In the genomic region with DNA sequence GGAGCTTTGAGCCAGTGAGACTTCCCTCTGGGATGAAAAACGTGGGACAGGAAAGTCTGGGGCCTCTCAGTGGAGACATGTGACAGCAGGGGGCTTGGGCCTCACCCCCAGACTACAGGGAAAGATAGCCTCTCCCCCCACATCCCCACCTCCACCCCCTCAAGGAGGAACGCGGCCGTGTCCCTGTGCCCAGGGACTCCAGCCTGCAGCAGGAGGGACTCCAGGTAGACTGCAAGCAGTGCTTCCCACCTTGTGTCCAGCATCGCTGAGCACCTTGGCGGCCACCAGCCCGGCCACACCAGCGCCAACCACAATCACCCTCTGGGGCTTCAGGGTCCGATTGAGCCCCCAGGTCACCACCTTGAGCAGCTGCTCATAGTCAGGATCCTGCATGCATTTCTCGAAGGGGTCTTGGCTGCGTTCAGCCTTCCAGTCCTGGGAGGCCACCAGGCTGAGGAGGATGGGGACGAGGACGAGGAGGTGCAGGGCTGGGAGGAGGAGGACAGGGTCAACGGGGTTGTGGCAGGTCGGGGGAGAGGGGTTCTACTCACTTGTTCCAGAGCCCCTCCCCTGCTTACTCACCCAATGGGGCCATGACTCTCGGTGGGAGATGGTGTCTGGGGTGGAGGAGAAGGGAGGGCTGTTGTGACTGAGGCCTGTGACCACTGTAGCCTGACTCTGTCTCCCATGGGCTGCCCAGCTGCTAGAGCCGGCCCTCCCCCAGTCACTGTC, we compare ENCODE assay signal across 1 cellular context.
A peak's percentile ranks its signal among the peaks of the same experiment; 100 is the strongest.
TF ChIP-seq lines count a peak whose summit lies in the region.

No MANE protein-coding gene starts in this region.

TF ChIP-seq in K562, 482 proteins besides CTCF, POLR2A, EP300 and RAD21:
- TF ChIP-seq, protein P1, sequence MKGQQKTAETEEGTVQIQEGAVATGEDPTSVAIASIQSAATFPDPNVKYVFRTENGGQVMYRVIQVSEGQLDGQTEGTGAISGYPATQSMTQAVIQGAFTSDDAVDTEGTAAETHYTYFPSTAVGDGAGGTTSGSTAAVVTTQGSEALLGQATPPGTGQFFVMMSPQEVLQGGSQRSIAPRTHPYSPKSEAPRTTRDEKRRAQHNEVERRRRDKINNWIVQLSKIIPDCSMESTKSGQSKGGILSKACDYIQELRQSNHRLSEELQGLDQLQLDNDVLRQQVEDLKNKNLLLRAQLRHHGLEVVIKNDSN (CRISPR knock-in tag; IDR thresholded peaks at IDR 0.05), result peak; percentile 10; the same call in 1 of the 2 replicates
- TF ChIP-seq, protein P2, sequence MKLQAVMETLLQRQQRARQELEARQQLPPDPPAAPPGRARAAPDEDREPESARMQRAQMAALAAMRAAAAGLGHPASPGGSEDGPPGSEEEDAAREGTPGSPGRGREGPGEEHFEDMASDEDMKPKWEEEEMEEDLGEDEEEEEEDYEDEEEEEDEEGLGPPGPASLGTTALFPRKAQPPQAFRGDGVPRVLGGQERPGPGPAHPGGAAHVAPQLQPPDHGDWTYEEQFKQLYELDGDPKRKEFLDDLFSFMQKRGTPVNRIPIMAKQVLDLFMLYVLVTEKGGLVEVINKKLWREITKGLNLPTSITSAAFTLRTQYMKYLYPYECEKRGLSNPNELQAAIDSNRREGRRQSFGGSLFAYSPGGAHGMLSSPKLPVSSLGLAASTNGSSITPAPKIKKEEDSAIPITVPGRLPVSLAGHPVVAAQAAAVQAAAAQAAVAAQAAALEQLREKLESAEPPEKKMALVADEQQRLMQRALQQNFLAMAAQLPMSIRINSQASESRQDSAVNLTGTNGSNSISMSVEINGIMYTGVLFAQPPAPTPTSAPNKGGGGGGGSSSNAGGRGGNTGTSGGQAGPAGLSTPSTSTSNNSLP (IDR thresholded peaks at IDR 0.05; ENCODE audit: borderline replicate concordance, low read depth, low read length), result no peak
- no peak for TF ChIP-seq FOXM1 (IDR thresholded peaks at IDR 0.05; ENCODE audit: low read depth)
- TF ChIP-seq FOXM1 (CRISPR knock-in tag; IDR thresholded peaks at IDR 0.05; ENCODE audit: low read depth), result no peak
- TF ChIP-seq EZH2 (IDR thresholded peaks at IDR 0.05; ENCODE audit: borderline replicate concordance, low read depth, low read length), result no peak
- no peak for TF ChIP-seq GABPB2 (CRISPR knock-in tag; conservative IDR thresholded peaks at IDR 0.05)
- TF ChIP-seq, protein P3, sequence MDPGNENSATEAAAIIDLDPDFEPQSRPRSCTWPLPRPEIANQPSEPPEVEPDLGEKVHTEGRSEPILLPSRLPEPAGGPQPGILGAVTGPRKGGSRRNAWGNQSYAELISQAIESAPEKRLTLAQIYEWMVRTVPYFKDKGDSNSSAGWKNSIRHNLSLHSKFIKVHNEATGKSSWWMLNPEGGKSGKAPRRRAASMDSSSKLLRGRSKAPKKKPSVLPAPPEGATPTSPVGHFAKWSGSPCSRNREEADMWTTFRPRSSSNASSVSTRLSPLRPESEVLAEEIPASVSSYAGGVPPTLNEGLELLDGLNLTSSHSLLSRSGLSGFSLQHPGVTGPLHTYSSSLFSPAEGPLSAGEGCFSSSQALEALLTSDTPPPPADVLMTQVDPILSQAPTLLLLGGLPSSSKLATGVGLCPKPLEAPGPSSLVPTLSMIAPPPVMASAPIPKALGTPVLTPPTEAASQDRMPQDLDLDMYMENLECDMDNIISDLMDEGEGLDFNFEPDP (CRISPR knock-in tag; IDR thresholded peaks at IDR 0.05), result no peak
- TF ChIP-seq ZNF584 (CRISPR knock-in tag; IDR thresholded peaks at IDR 0.05; ENCODE audit: low read depth), result no peak
- no peak for TF ChIP-seq CAMTA2 (CRISPR knock-in tag; conservative IDR thresholded peaks at IDR 0.05)
- TF ChIP-seq, protein P4, sequence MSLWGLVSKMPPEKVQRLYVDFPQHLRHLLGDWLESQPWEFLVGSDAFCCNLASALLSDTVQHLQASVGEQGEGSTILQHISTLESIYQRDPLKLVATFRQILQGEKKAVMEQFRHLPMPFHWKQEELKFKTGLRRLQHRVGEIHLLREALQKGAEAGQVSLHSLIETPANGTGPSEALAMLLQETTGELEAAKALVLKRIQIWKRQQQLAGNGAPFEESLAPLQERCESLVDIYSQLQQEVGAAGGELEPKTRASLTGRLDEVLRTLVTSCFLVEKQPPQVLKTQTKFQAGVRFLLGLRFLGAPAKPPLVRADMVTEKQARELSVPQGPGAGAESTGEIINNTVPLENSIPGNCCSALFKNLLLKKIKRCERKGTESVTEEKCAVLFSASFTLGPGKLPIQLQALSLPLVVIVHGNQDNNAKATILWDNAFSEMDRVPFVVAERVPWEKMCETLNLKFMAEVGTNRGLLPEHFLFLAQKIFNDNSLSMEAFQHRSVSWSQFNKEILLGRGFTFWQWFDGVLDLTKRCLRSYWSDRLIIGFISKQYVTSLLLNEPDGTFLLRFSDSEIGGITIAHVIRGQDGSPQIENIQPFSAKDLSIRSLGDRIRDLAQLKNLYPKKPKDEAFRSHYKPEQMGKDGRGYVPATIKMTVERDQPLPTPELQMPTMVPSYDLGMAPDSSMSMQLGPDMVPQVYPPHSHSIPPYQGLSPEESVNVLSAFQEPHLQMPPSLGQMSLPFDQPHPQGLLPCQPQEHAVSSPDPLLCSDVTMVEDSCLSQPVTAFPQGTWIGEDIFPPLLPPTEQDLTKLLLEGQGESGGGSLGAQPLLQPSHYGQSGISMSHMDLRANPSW (CRISPR knock-in tag; IDR thresholded peaks at IDR 0.05), result no peak
